Comparison of ENCODE assay signal across 30 cellular contexts in genomic region chr9:101337237-101337636, GRCh38. TPM values are rescaled to one million over a fixed set of nuclear protein-coding genes. Genes with fewer than 3 reads are reported as not detected.
"Had no signal": no experiment of that assay in that cellular context is flagged by ENCODE, and none has a peak within 500 bp of the region (broad histone marks: within the 10 kb centered on the region; RNA-seq: fewer than 3 reads in every experiment).

No MANE protein-coding gene starts in this region.

- H3K36me3 ChIP-seq: stomach, suprapubic skin, thoracic aorta, thyroid gland, tibial artery, tibial nerve, transverse colon, upper lobe of left lung, upper lobe of right lung, uterus, vagina had no signal

- DNase-seq: stimulated activated CD4-positive, alpha-beta T cell treated with anti-CD3 and anti-CD28 coated beads, Interleukin-2, amount 100 ng/mL, for 48 hours; stimulated activated CD4-positive, alpha-beta T cell treated with anti-CD3 and anti-CD28 coated beads, Interleukin-4, amount 100 ng/mL, for 1 hour; stimulated activated CD4-positive, alpha-beta T cell treated with anti-CD3 and anti-CD28 coated beads, Interleukin-4, amount 100 ng/mL, for 24 hours; stimulated activated CD4-positive, alpha-beta T cell treated with anti-CD3 and anti-CD28 coated beads, Interleukin-4, amount 100 ng/mL, for 4 hours; stimulated activated CD8-positive, alpha-beta memory T cell treated with anti-CD3 and anti-CD28 coated beads, Interleukin-4, amount 100 ng/mL, for 48 hours; stimulated activated naive B cell treated with anti-CD40 and anti-IgM and Interleukin-4, amounts not matched to agents 10 μg/mL and 1 μg/mL and 100 μg/mL, for 72 hours; stimulated activated naive CD4-positive, alpha-beta T cell; stimulated activated naive CD4-positive, alpha-beta T cell treated with Interleukin-2 at 50 U/mL for 16 hours; stimulated activated naive CD8-positive, alpha-beta T cell treated with anti-CD3 and anti-CD28 coated beads, Interleukin-15, amount 100 ng/mL, for 72 hours; stimulated activated naive CD8-positive, alpha-beta T cell treated with anti-CD3 and anti-CD28 coated beads, Interleukin-15, Interleukin-2, amounts not matched to agents 100 U/mL and 50 U/mL, for 24 hours; stomach; substantia nigra; testis; thyroid gland; tibial artery; transverse colon; trophoblast cell; upper lobe of right lung; uterus had no signal

- ATAC-seq: stimulated activated effector memory CD8-positive, alpha-beta T cell treated with anti-CD3 and anti-CD28 coated beads, Interleukin-12 subunit alpha, Interleukin-12 subunit beta, amount 100 ng/mL, for 72 hours; stimulated activated memory B cell treated with anti-CD40 and anti-IgM and Interleukin-4, amounts not matched to agents 10 μg/mL and 1 μg/mL and 100 μg/mL, for 72 hours; stimulated activated naive B cell treated with anti-CD40 and anti-IgM and Interleukin-4, amounts not matched to agents 10 μg/mL and 1 μg/mL and 100 μg/mL, for 72 hours; stimulated activated naive CD8-positive, alpha-beta T cell treated with anti-CD3 and anti-CD28 coated beads, Interleukin-15, amount 100 ng/mL, for 72 hours; stimulated activated naive CD8-positive, alpha-beta T cell treated with anti-CD3 and anti-CD28 coated beads, Interleukin-15, Interleukin-2, amounts not matched to agents 100 U/mL and 50 U/mL, for 24 hours; upper lobe of right lung had no signal

- FAIRE-seq: urothelium cell line had no signal

- H3K4me3 ChIP-seq: stomach, suprapubic skin, testis, thoracic aorta, thyroid gland, tibial artery, tibial nerve, transverse colon, upper lobe of left lung, upper lobe of right lung, uterus, vagina had no signal

- H3K9me3 ChIP-seq: stomach, suprapubic skin, testis, thoracic aorta, thyroid gland, tibial artery, tibial nerve, transverse colon, upper lobe of left lung, upper lobe of right lung, uterus, vagina had no signal

- H3K27me3 ChIP-seq: stomach, testis, thyroid gland, tibial artery, tibial nerve, transverse colon, upper lobe of left lung, uterus, vagina had no signal

- H3K27ac ChIP-seq: stomach, suprapubic skin, testis, thoracic aorta, thyroid gland, tibial artery, tibial nerve, transverse colon, upper lobe of left lung, upper lobe of right lung, uterus, vagina had no signal

- H3K4me1 ChIP-seq: stomach, suprapubic skin, thyroid gland, tibial artery, tibial nerve, transverse colon, upper lobe of left lung, upper lobe of right lung, uterus, vagina had no signal

RNA-seq across cellular contexts. Expression of gene BAAT, which starts 47.6 kb away (rescaled TPM):
- total RNA-seq: subcutaneous adipose tissue, thyroid gland, tibial nerve, ureter, urinary bladder, uterus, vagina had no signal
- polyA plus RNA-seq: stomach had no signal
